In the genomic region with DNA sequence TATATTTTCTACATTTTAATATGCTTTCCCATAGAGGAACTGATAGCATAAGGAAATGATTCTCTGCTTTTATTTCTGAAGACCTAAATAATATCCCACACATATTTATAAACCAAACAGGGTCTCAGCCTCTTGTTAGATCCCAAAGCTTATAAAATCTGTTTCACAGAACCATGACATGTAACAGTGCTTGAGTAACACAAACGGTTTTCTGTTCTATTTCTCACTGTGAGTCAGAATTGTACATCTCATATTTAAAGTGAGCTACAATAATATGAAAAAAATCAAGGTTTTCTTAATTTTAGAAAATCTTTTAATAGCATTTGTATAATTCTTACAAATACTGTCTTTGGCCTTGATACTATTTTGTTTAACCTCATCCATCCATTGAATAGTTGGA, we compare ENCODE assay signal across 33 cellular contexts.
"Had no signal": no experiment of that assay in that cellular context is flagged by ENCODE, and none has a peak within 500 bp of the region (broad histone marks: within the 10 kb centered on the region; RNA-seq: fewer than 3 reads in every experiment).

No MANE protein-coding gene starts in this region.

- H3K9me3 Mint-ChIP-seq: activated B cell treated with CpG ODN at 0.5 μM for 24 hours; activated CD8-positive, alpha-beta T cell treated with anti-CD3 and anti-CD28 coated beads for 36 hours; activated naive CD4-positive, alpha-beta T cell treated with anti-CD3 and anti-CD28 coated beads for 36 hours; activated naive CD4-positive, alpha-beta T cell treated with anti-CD3 and anti-CD28 coated beads, Interleukin-2, amount 50 U/mL, for 24 hours; activated naive CD8-positive, alpha-beta T cell treated with anti-CD3 and anti-CD28 coated beads, Interleukin-2, amount 50 U/mL, for 24 hours; activated T-cell treated with anti-CD3 and anti-CD28 coated beads, Interleukin-2, amount 50 U/mL, for 4 hours; activated T-helper 2 cell treated with anti-CD3 and anti-CD28 coated beads, Interferon-gamma antibody, Interleukin-2, Interleukin-4, amounts not matched to agents 10 μg/mL and 5 μg/mL and 100 μg/mL, durations not matched to agents 14 hours and 24 hours and 36 hours; effector memory CD8-positive, alpha-beta T cell; T-helper 2 cell treated with Interferon-gamma antibody and Interleukin-4, amounts not matched to agents 5 μg/mL and 100 μg/mL, for 36 hours had no signal

- H3K27me3 ChIP-seq: adrenal gland, body of pancreas, esophagus squamous epithelium, foreskin keratinocyte, gastroesophageal sphincter, heart right ventricle had no signal

- H3K27me3 Mint-ChIP-seq: activated B cell treated with CpG ODN at 0.5 μM for 24 hours; activated CD8-positive, alpha-beta T cell treated with anti-CD3 and anti-CD28 coated beads for 36 hours; activated naive CD4-positive, alpha-beta T cell treated with anti-CD3 and anti-CD28 coated beads, Interleukin-2, amount 50 U/mL, for 24 hours; activated naive CD8-positive, alpha-beta T cell treated with anti-CD3 and anti-CD28 coated beads for 36 hours; activated naive CD8-positive, alpha-beta T cell treated with anti-CD3 and anti-CD28 coated beads, Interleukin-2, amount 50 U/mL, for 24 hours; effector memory CD8-positive, alpha-beta T cell; T-helper 17 cell had no signal

- H3K4me3 ChIP-seq: adrenal gland, body of pancreas, esophagus squamous epithelium, gastroesophageal sphincter, heart right ventricle had no signal

- H3K36me3 ChIP-seq: adrenal gland, esophagus squamous epithelium, gastroesophageal sphincter, heart right ventricle, WERI-Rb-1 had no signal

- H3K4me1 Mint-ChIP-seq: activated B cell treated with CpG ODN at 0.5 μM for 24 hours had no signal

- H3K27ac Mint-ChIP-seq: activated B cell treated with CpG ODN at 0.5 μM for 24 hours; activated CD8-positive, alpha-beta T cell treated with anti-CD3 and anti-CD28 coated beads for 36 hours; activated naive CD4-positive, alpha-beta T cell treated with anti-CD3 and anti-CD28 coated beads for 36 hours; activated naive CD4-positive, alpha-beta T cell treated with anti-CD3 and anti-CD28 coated beads, Interleukin-2, amount 50 U/mL, for 24 hours; activated naive CD8-positive, alpha-beta T cell treated with anti-CD3 and anti-CD28 coated beads for 36 hours; activated naive CD8-positive, alpha-beta T cell treated with anti-CD3 and anti-CD28 coated beads, Interleukin-2, amount 50 U/mL, for 24 hours; activated T-helper 2 cell treated with anti-CD3 and anti-CD28 coated beads, Interferon-gamma antibody, Interleukin-2, Interleukin-4, amounts not matched to agents 10 μg/mL and 5 μg/mL and 100 μg/mL, durations not matched to agents 14 hours and 24 hours and 36 hours; effector memory CD8-positive, alpha-beta T cell; T-helper 17 cell; T-helper 2 cell treated with Interferon-gamma antibody and Interleukin-4, amounts not matched to agents 5 μg/mL and 100 μg/mL, for 36 hours had no signal

- H3K27ac ChIP-seq: adrenal gland, body of pancreas, epithelial cell of prostate, esophagus squamous epithelium, foreskin keratinocyte, gastroesophageal sphincter, heart right ventricle, WERI-Rb-1 had no signal

- H3K4me3 Mint-ChIP-seq: activated B cell treated with CpG ODN at 0.5 μM for 24 hours; activated CD8-positive, alpha-beta T cell treated with anti-CD3 and anti-CD28 coated beads for 36 hours; activated naive CD4-positive, alpha-beta T cell treated with anti-CD3 and anti-CD28 coated beads for 36 hours; activated naive CD4-positive, alpha-beta T cell treated with anti-CD3 and anti-CD28 coated beads, Interleukin-2, amount 50 U/mL, for 24 hours; activated naive CD8-positive, alpha-beta T cell treated with anti-CD3 and anti-CD28 coated beads for 36 hours; activated naive CD8-positive, alpha-beta T cell treated with anti-CD3 and anti-CD28 coated beads, Interleukin-2, amount 50 U/mL, for 24 hours; activated T-cell treated with anti-CD3 and anti-CD28 coated beads, Interleukin-2, amount 50 U/mL, for 4 hours; effector memory CD8-positive, alpha-beta T cell; T-helper 17 cell; T-helper 2 cell treated with Interferon-gamma antibody and Interleukin-4, amounts not matched to agents 5 μg/mL and 100 μg/mL, for 36 hours had no signal

- H3K4me1 ChIP-seq: body of pancreas, esophagus squamous epithelium, foreskin keratinocyte had no signal

- H3K9me3 ChIP-seq: adrenal gland, body of pancreas, esophagus squamous epithelium, gastroesophageal sphincter, heart right ventricle had no signal

- DNase-seq: activated B cell treated with CpG ODN at 0.5 μM for 24 hours; activated CD4-positive, alpha-beta T cell treated with anti-CD3 and anti-CD28 coated beads for 48 hours; activated CD4-positive, alpha-beta T cell treated with anti-CD3 and anti-CD28 coated beads, Interleukin-2, amount 50 U/mL, for 1 hour; activated CD4-positive, alpha-beta T cell treated with anti-CD3 and anti-CD28 coated beads, Interleukin-2, amount 50 U/mL, for 48 hours; activated CD8-positive, alpha-beta memory T cell treated with anti-CD3 and anti-CD28 coated beads for 24 hours; activated CD8-positive, alpha-beta T cell treated with anti-CD3 and anti-CD28 coated beads for 36 hours; activated effector memory CD4-positive, alpha-beta T cell treated with anti-CD3 and anti-CD28 coated beads, Interleukin-2, amount 50 U/mL, for 16 hours; activated naive CD4-positive, alpha-beta T cell treated with anti-CD3 and anti-CD28 coated beads for 36 hours; activated naive CD8-positive, alpha-beta T cell treated with anti-CD3 and anti-CD28 coated beads for 36 hours; activated naive CD8-positive, alpha-beta T cell treated with anti-CD3 and anti-CD28 coated beads, Interleukin-2, amount 50 U/mL, for 24 hours; activated T-cell treated with anti-CD3 and anti-CD28 coated beads, Interleukin-2, amount 50 U/mL, for 4 hours; adrenal gland; amygdala; aorta; body of pancreas; caudate nucleus; cortex of kidney; dermis blood vessel endothelial cell; effector CD4-positive, alpha-beta T cell; effector memory CD8-positive, alpha-beta T cell; esophagus squamous epithelium; heart right ventricle; T-helper 1 cell; T-helper 17 cell; T1000; WERI-Rb-1 had no signal

- ATAC-seq: activated CD4-positive, CD25-positive, alpha-beta regulatory T cell treated with anti-CD3 and anti-CD28 coated beads, Interleukin-2, amount 50 U/mL, for 24 hours; activated CD8-positive, alpha-beta T cell treated with anti-CD3 and anti-CD28 coated beads for 36 hours; activated naive CD8-positive, alpha-beta T cell treated with anti-CD3 and anti-CD28 coated beads, Interleukin-2, amount 50 U/mL, for 24 hours; activated T-cell treated with anti-CD3 and anti-CD28 coated beads, Interleukin-2, amount 50 U/mL, for 4 hours; body of pancreas; effector memory CD8-positive, alpha-beta T cell; foreskin keratinocyte; gastroesophageal sphincter; heart right ventricle; T-helper 17 cell had no signal
